Comparison of ENCODE assay signal across 13 cellular contexts in genomic region chr14:65824978-65825299, GRCh38.
DNase-seq lines count a peak whose midpoint lies in the region; ATAC-seq and TF ChIP-seq lines count a peak whose summit lies in the region.
"Had no signal": no experiment of that assay in that cellular context is flagged by ENCODE, and none has a peak within 500 bp of the region (broad histone marks: within the 10 kb centered on the region; RNA-seq: fewer than 3 reads in every experiment).

No MANE protein-coding gene starts in this region.

- H3K27ac Mint-ChIP-seq in natural killer cell: no peak overlapping the region
- H3K27ac Mint-ChIP-seq in natural killer cell treated with Interleukin-12 subunit alpha and Interleukin-12 subunit beta and Interleukin-15 and Interleukin-18, amount 100 ng/mL, for 72 hours: no peak overlapping the region
- H3K27ac Mint-ChIP-seq in mesothelial cell of epicardium: no peak overlapping the region
- no peak overlapping the region for H3K27ac Mint-ChIP-seq in type B pancreatic cell
- no peak overlapping the region for H3K27ac Mint-ChIP-seq in activated T-helper 17 cell treated with anti-CD3 and anti-CD28 coated beads, Interleukin-2, amount 50 U/mL, for 72 hours

- no peaks in the 10 kb centered on the region for H3K27me3 Mint-ChIP-seq in natural killer cell (ENCODE audit: low read depth in 2 of 2)
- peaks cover 0 to 6% of the 10 kb centered on the region in 2 donors for H3K27me3 Mint-ChIP-seq in natural killer cell treated with Interleukin-12 subunit alpha and Interleukin-12 subunit beta and Interleukin-15 and Interleukin-18, amount 100 ng/mL, for 72 hours
- peaks cover 53% of the 10 kb centered on the region for H3K27me3 Mint-ChIP-seq in mesothelial cell of epicardium (ENCODE audit: low read depth)
- peaks cover 41% of the 10 kb centered on the region for H3K27me3 Mint-ChIP-seq in type B pancreatic cell
- H3K27me3 Mint-ChIP-seq in activated T-helper 17 cell treated with anti-CD3 and anti-CD28 coated beads, Interleukin-2, amount 50 U/mL, for 72 hours: no peaks in the 10 kb centered on the region

- no peaks in the 10 kb centered on the region for H3K9me3 ChIP-seq in RWPE2 (ENCODE audit: severe bottlenecking)
- H3K9me3 ChIP-seq: A549, Caco-2, MG63, SJCRH30 had no signal

- ATAC-seq in natural killer cell (no peak), RWPE2 (ENCODE audit: low read depth) (no peak), GM18861 (IDR thresholded peaks at IDR 0.05; ENCODE audit: unreplicated experiment) (no peak)
- ATAC-seq in natural killer cell treated with Interleukin-12 subunit alpha and Interleukin-12 subunit beta and Interleukin-15 and Interleukin-18, amount 100 ng/mL, for 72 hours: no peak
- ATAC-seq in activated T-helper 17 cell treated with anti-CD3 and anti-CD28 coated beads, Interleukin-2, amount 50 U/mL, for 72 hours (replicated peaks): no peak

- no peaks in the 10 kb centered on the region for H3K4me1 ChIP-seq in RWPE2 (ENCODE audit: insufficient read depth, poor library complexity, severe bottlenecking)
- H3K4me1 ChIP-seq: A549, Caco-2, SJCRH30 had no signal

- DNase-seq in natural killer cell: no peak
- DNase-seq in natural killer cell treated with Interleukin-12 subunit alpha and Interleukin-12 subunit beta and Interleukin-15 and Interleukin-18, amount 100 ng/mL, for 72 hours (ENCODE audit: low spot score): no peak
- no peak for DNase-seq in RWPE2 (ENCODE audit: low spot score)
- no peak for DNase-seq in mesothelial cell of epicardium (ENCODE audit: low spot score in 2 of 2, unreplicated experiment in 2 of 2)
- DNase-seq in type B pancreatic cell (ENCODE audit: extremely low spot score, unreplicated experiment): no peak
- DNase-seq in activated T-cell treated with anti-CD3 and anti-CD28 coated beads, Interleukin-2, amount 50 U/mL, for 1 hour: no peak
- DNase-seq: GOT3 had no signal

- peaks cover 41% of the 10 kb centered on the region for H3K27me3 ChIP-seq in RWPE2 (ENCODE audit: insufficient read depth, poor library complexity, severe bottlenecking)
- H3K27me3 ChIP-seq: MG63 had no signal

- H3K36me3 Mint-ChIP-seq in natural killer cell: no peaks in the 10 kb centered on the region
- H3K36me3 Mint-ChIP-seq in natural killer cell treated with Interleukin-12 subunit alpha and Interleukin-12 subunit beta and Interleukin-15 and Interleukin-18, amount 100 ng/mL, for 72 hours: no peaks in the 10 kb centered on the region
- H3K36me3 Mint-ChIP-seq in mesothelial cell of epicardium: no peaks in the 10 kb centered on the region
- no peaks in the 10 kb centered on the region for H3K36me3 Mint-ChIP-seq in type B pancreatic cell
- H3K36me3 Mint-ChIP-seq in activated T-helper 17 cell treated with anti-CD3 and anti-CD28 coated beads, Interleukin-2, amount 50 U/mL, for 72 hours (ENCODE audit: low read depth): no peaks in the 10 kb centered on the region

- H3K9me3 Mint-ChIP-seq in natural killer cell (no peaks in the 10 kb centered on the region), mesothelial cell of epicardium (no peaks in the 10 kb centered on the region), type B pancreatic cell (no peaks in the 10 kb centered on the region)
- H3K9me3 Mint-ChIP-seq in natural killer cell treated with Interleukin-12 subunit alpha and Interleukin-12 subunit beta and Interleukin-15 and Interleukin-18, amount 100 ng/mL, for 72 hours: no peaks in the 10 kb centered on the region
- no peaks in the 10 kb centered on the region for H3K9me3 Mint-ChIP-seq in activated T-helper 17 cell treated with anti-CD3 and anti-CD28 coated beads, Interleukin-2, amount 50 U/mL, for 72 hours

- peaks cover 6% of the 10 kb centered on the region in 2 donors for H3K4me1 Mint-ChIP-seq in natural killer cell
- peaks cover 4 to 7% of the 10 kb centered on the region in 2 donors for H3K4me1 Mint-ChIP-seq in natural killer cell treated with Interleukin-12 subunit alpha and Interleukin-12 subunit beta and Interleukin-15 and Interleukin-18, amount 100 ng/mL, for 72 hours (ENCODE audit: low read depth in 2 of 2)
- no peaks in the 10 kb centered on the region for H3K4me1 Mint-ChIP-seq in mesothelial cell of epicardium
- peaks cover 4% of the 10 kb centered on the region for H3K4me1 Mint-ChIP-seq in type B pancreatic cell (ENCODE audit: unreplicated experiment)
- H3K4me1 Mint-ChIP-seq in activated T-helper 17 cell treated with anti-CD3 and anti-CD28 coated beads, Interleukin-2, amount 50 U/mL, for 72 hours: no peaks in the 10 kb centered on the region

- H3K4me3 ChIP-seq in RWPE2 (ENCODE audit: severe bottlenecking): no peak overlapping the region
- H3K4me3 ChIP-seq: A549, MG63, SJCRH30 had no signal

- TF ChIP-seq CTCF in natural killer cell (IDR thresholded peaks at IDR 0.05): peak; percentile 44
- peak; percentile 83 for TF ChIP-seq CTCF in RWPE2 (IDR thresholded peaks at IDR 0.05; ENCODE audit: poor library complexity, severe bottlenecking)
- TF ChIP-seq CTCF in mesothelial cell of epicardium (IDR thresholded peaks at IDR 0.05; ENCODE audit: unreplicated experiment): peak; percentile 57
- TF ChIP-seq CTCF in type B pancreatic cell (conservative IDR thresholded peaks at IDR 0.05): peak; percentile 50

- H3K27ac ChIP-seq in RWPE2 (ENCODE audit: poor library complexity, severe bottlenecking): no peak overlapping the region
- H3K27ac ChIP-seq: A549, SJCRH30 had no signal

- no peaks in the 10 kb centered on the region for H3K36me3 ChIP-seq in RWPE2 (ENCODE audit: low read depth)
- H3K36me3 ChIP-seq: MG63, SJCRH30 had no signal

- H3K4me3 Mint-ChIP-seq in natural killer cell: no peak overlapping the region
- H3K4me3 Mint-ChIP-seq in natural killer cell treated with Interleukin-12 subunit alpha and Interleukin-12 subunit beta and Interleukin-15 and Interleukin-18, amount 100 ng/mL, for 72 hours: no peak overlapping the region
- no peak overlapping the region for H3K4me3 Mint-ChIP-seq in mesothelial cell of epicardium
- H3K4me3 Mint-ChIP-seq in type B pancreatic cell: no peak overlapping the region
- no peak overlapping the region for H3K4me3 Mint-ChIP-seq in activated T-helper 17 cell treated with anti-CD3 and anti-CD28 coated beads, Interleukin-2, amount 50 U/mL, for 72 hours

- intact Hi-C loops in natural killer cell (cut with micrococcal nuclease): loop anchor here (1.0 to 10.0 kb wide), 3 partner anchors 412 to 660 kb away; no protein-coding TSS in a partner anchor
